8 cellular contexts compared by ENCODE assay signal in the genomic region with DNA sequence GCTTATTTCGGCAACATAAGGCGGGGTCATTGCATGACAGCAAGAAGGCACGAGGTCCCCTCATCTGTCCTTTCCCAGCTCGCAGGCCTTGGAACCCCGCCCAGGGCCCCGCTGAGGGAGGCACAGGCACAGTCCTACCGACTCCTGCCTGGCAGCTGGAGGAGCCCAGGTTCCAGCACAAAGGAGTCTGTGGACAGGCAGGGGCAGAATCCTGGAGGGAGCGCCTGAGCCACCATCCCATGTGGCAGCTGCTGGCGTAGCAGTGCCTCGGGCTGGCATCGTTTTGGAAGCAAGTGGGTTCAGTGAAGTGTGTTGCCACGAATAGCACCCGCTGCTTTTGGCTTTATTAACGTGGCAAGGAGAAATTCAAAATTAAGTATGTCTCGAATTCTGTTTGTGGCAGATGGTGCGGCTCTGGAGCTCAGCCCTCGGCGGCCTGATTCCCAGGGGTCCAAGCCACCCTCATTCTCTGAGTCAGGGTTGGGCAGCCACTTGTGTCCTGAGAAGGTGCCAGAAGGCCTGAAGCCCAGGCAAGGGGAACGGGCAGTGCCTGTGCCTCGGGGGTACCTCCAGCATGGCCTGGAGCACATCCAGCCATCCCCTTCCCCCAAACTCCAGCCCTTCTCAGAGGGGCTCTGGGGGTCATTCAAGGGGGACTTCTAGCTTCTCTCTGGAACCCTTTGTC. TPM values are rescaled to one million over a fixed set of nuclear protein-coding genes. Genes with fewer than 3 reads are reported as not detected.
DNase-seq lines count a peak whose midpoint lies in the region; ATAC-seq and TF ChIP-seq lines count a peak whose summit lies in the region.

No MANE protein-coding gene starts in this region.

- no peaks in the 10 kb centered on the region for H3K9me3 Mint-ChIP-seq in neural progenitor cell

- no peaks in the 10 kb centered on the region for H3K79me2 ChIP-seq in neural progenitor cell (ENCODE audit: low read depth)

- H3K4me1 Mint-ChIP-seq in neural progenitor cell, result peaks cover 27% of the 10 kb centered on the region

- H3K4me1 ChIP-seq in iPS-18a (ENCODE audit: control insufficient read depth, low read depth, low read length), result peaks cover 10% of the 10 kb centered on the region
- H3K4me1 ChIP-seq in stomach smooth muscle (ENCODE audit: control insufficient read depth, insufficient read depth, low read length), result peaks cover 18% of the 10 kb centered on the region
- peaks cover 21% of the 10 kb centered on the region for H3K4me1 ChIP-seq in neural progenitor cell

- H3K9me3 ChIP-seq in iPS-18a (ENCODE audit: control insufficient read depth, low read depth, low read length) (no peaks in the 10 kb centered on the region), stomach smooth muscle (ENCODE audit: control insufficient read depth in 2 of 2, low read length in 2 of 2) (no peaks in the 10 kb centered on the region), neural progenitor cell (ENCODE audit: low read depth) (no peaks in the 10 kb centered on the region)

- H3K4me3 Mint-ChIP-seq in neural progenitor cell, result no peak overlapping the region

- H3K9ac ChIP-seq in iPS-18a (ENCODE audit: low read length) (peak overlapping the region; percentile 13), stomach smooth muscle (ENCODE audit: low read length in 2 of 2) (no peak overlapping the region), neural progenitor cell (no peak overlapping the region)

- H3K27ac ChIP-seq in iPS-18a (ENCODE audit: low read length) (no peak overlapping the region), stomach smooth muscle (ENCODE audit: low read length) (peak overlapping the region; percentile 24), neural progenitor cell (no peak overlapping the region)

- H3K36me3 Mint-ChIP-seq in neural progenitor cell, result no peaks in the 10 kb centered on the region

- no peak overlapping the region for H2AFZ ChIP-seq in neural progenitor cell (replicated peaks)

- no peak overlapping the region for H3K4me2 ChIP-seq in neural progenitor cell

- H3K27me3 Mint-ChIP-seq in neural progenitor cell (ENCODE audit: insufficient read depth, low read depth), result peaks cover 5% of the 10 kb centered on the region

- no peaks in the 10 kb centered on the region for H4K20me1 ChIP-seq in neural progenitor cell (ENCODE audit: low read depth)

- H3F3A ChIP-seq in neural progenitor cell (ENCODE audit: low read depth), result peaks cover 26% of the 10 kb centered on the region

- no peak overlapping the region for H3K27ac Mint-ChIP-seq in neural progenitor cell

- no peak overlapping the region for H3K4me3 ChIP-seq in iPS-18a (ENCODE audit: low read length)
- no peak overlapping the region for H3K4me3 ChIP-seq in stomach smooth muscle (ENCODE audit: low read length in 2 of 2)
- no peak overlapping the region for H3K4me3 ChIP-seq in neural progenitor cell

- ATAC-seq in HG03139 (IDR thresholded peaks at IDR 0.05; ENCODE audit: unreplicated experiment), result no peak

- H3K36me3 ChIP-seq in iPS-18a (ENCODE audit: control insufficient read depth, low read depth, low read length) (no peaks in the 10 kb centered on the region), stomach smooth muscle (ENCODE audit: control insufficient read depth in 2 of 2, insufficient read depth in 2 of 2, low read length in 2 of 2) (peaks cover 3 to 24% of the 10 kb centered on the region in 2 donors), neural progenitor cell (no peaks in the 10 kb centered on the region)

- peak in 55 of 76 experiments; percentile 2 to 66 (median 35) for DNase-seq in HUDEP-2 (lab: John Stamatoyannopoulos, UW; ENCODE audit: unreplicated experiment in 76 of 76)
- peak; percentile 23 for DNase-seq in astrocyte of the hippocampus (ENCODE audit: low read depth, low spot score)
- no peak for DNase-seq in neural progenitor cell (ENCODE audit: low spot score)
- DNase-seq in SIG-M5 treated with dmso at 0.1 percent for 504 hours (lab: John Stamatoyannopoulos, UW; ENCODE audit: unreplicated experiment), result no peak
- DNase-seq in NOMO-1 treated with dmso at 0.1 percent for 144 hours (lab: John Stamatoyannopoulos, UW; ENCODE audit: unreplicated experiment), result no peak

- no peaks in the 10 kb centered on the region for H3K27me3 ChIP-seq in iPS-18a (ENCODE audit: control insufficient read depth, insufficient read depth, low read length)
- no peaks in the 10 kb centered on the region for H3K27me3 ChIP-seq in stomach smooth muscle (ENCODE audit: control insufficient read depth in 1 of 2, insufficient read depth in 2 of 2, low read length in 2 of 2)
- no peaks in the 10 kb centered on the region for H3K27me3 ChIP-seq in neural progenitor cell

- TF ChIP-seq CTCF in neural progenitor cell (IDR thresholded peaks at IDR 0.05), result no peak

RNA-seq across cellular contexts. Expression of a gene that starts 35.9 kb away (rescaled TPM):
- 3.0 and 7.5 TPM in 2 replicates for total RNA-seq in neural progenitor cell (ENCODE audit: low replicate concordance)

RNA-seq across cellular contexts. Expression of a gene that starts 59.4 kb away (rescaled TPM):
- total RNA-seq in neural progenitor cell (ENCODE audit: low replicate concordance), result 4.9 and 12.0 TPM in 2 replicates

Comparison
In these comparisons a context has a peak if more than half of its experiments do, and no peak if none do; other contexts are left out.
1. DNase-seq: peak in HUDEP-2 (55 of 76) and astrocyte of the hippocampus (single experiment); none in neural progenitor cell (single experiment), SIG-M5 treated with dmso at 0.1 percent for 504 hours (single experiment) and NOMO-1 treated with dmso at 0.1 percent for 144 hours (single experiment).